11 cellular contexts compared by ENCODE assay signal in genomic region chr11:61092280-61092766, GRCh38. TPM values are rescaled to one million over a fixed set of nuclear protein-coding genes. Genes with fewer than 3 reads are reported as not detected.
DNase-seq lines count a peak whose midpoint lies in the region; ATAC-seq and TF ChIP-seq lines count a peak whose summit lies in the region.
"Had no signal": no experiment of that assay in that cellular context is flagged by ENCODE, and none has a peak within 500 bp of the region (broad histone marks: within the 10 kb centered on the region; RNA-seq: fewer than 3 reads in every experiment).

No MANE protein-coding gene starts in this region.

- H3K27me3 Mint-ChIP-seq in activated CD8-positive, alpha-beta T cell treated with anti-CD3 and anti-CD28 coated beads, Interleukin-2, amount 10 ng/mL, durations not matched to agents 7 days and 5 days (ENCODE audit: low read depth): no peaks in the 10 kb centered on the region

- no peak overlapping the region for H2AFZ ChIP-seq in neuronal stem cell (ENCODE audit: low read length)

- H3K4me2 ChIP-seq in neuronal stem cell (ENCODE audit: insufficient read depth, low read length, poor library complexity, severe bottlenecking): no peak overlapping the region
- H3K4me2 ChIP-seq: SK-N-SH had no signal

- peaks cover 0 to 4% of the 10 kb centered on the region in 2 donors for H3K9me3 ChIP-seq in neuronal stem cell (replicated peaks in 1 of 2; ENCODE audit: control insufficient read depth in 2 of 2, insufficient read depth in 1 of 2, low read depth in 1 of 2, low read length in 2 of 2)
- H3K9me3 ChIP-seq: SK-N-SH had no signal

- no peak for TF ChIP-seq CTCF in GM12865 (IDR thresholded peaks at IDR 0.05; ENCODE audit: insufficient read depth, low read depth, low read length, missing control alignments)

- CTCF ChIA-PET in activated CD8-positive, alpha-beta T cell treated with anti-CD3 and anti-CD28 coated beads, Interleukin-2, amount 10 ng/mL, durations not matched to agents 7 days and 5 days (lab: Charles Lee): interaction anchor here (0.9 to 3.8 kb wide), 7 partner anchors 9 to 120 kb away, joined by 3 to 26 read pairs (median 3); partner anchors contain the start of gene CD6

- H3K27ac ChIP-seq in neuronal stem cell (replicated peaks; ENCODE audit: low read length): no peak overlapping the region

- H3K4me3 Mint-ChIP-seq in activated CD8-positive, alpha-beta T cell treated with anti-CD3 and anti-CD28 coated beads, Interleukin-2, amount 10 ng/mL, durations not matched to agents 7 days and 5 days: peak overlapping the region; percentile 65

- peak overlapping the region; percentile 8 for H2AK5ac ChIP-seq in neuronal stem cell (ENCODE audit: low read depth, low read length)

- H3K14ac ChIP-seq in neuronal stem cell (ENCODE audit: low read length): no peak overlapping the region

- no peaks in the 10 kb centered on the region for H3K36me3 Mint-ChIP-seq in activated CD8-positive, alpha-beta T cell treated with anti-CD3 and anti-CD28 coated beads, Interleukin-2, amount 10 ng/mL, durations not matched to agents 7 days and 5 days (ENCODE audit: low read depth)

- no peak overlapping the region for H3K9ac ChIP-seq in neuronal stem cell (ENCODE audit: low read depth, low read length, poor library complexity)
- H3K9ac ChIP-seq: SK-N-SH had no signal

- no peak overlapping the region for H4K8ac ChIP-seq in neuronal stem cell (ENCODE audit: low read depth, low read length)

- no peak overlapping the region for H2BK15ac ChIP-seq in neuronal stem cell (ENCODE audit: low read length)

- H3K27me3 ChIP-seq in neuronal stem cell (ENCODE audit: control insufficient read depth in 3 of 3, insufficient read depth in 3 of 3, low read depth in 1 of 3, low read length in 3 of 3): no peaks in the 10 kb centered on the region

- H3K4me1 Mint-ChIP-seq in activated CD8-positive, alpha-beta T cell treated with anti-CD3 and anti-CD28 coated beads, Interleukin-2, amount 10 ng/mL, durations not matched to agents 7 days and 5 days (ENCODE audit: low read depth): peaks cover 55% of the 10 kb centered on the region

- no peaks in the 10 kb centered on the region for H3K79me1 ChIP-seq in neuronal stem cell (ENCODE audit: low read depth, low read length)

- peak overlapping the region; percentile 90 for H3K27ac Mint-ChIP-seq in activated CD8-positive, alpha-beta T cell treated with anti-CD3 and anti-CD28 coated beads, Interleukin-2, amount 10 ng/mL, durations not matched to agents 7 days and 5 days

- peak; percentile 69 for ATAC-seq in HG02763 (IDR thresholded peaks at IDR 0.05; ENCODE audit: unreplicated experiment)
- peak; percentile 77 for ATAC-seq in activated CD8-positive, alpha-beta T cell treated with anti-CD3 and anti-CD28 coated beads, Interleukin-2, amount 10 ng/mL, durations not matched to agents 7 days and 5 days
- no peak for ATAC-seq in HG02981 (IDR thresholded peaks at IDR 0.05; ENCODE audit: unreplicated experiment)
- no peak for ATAC-seq in HG03135 (IDR thresholded peaks at IDR 0.05; ENCODE audit: unreplicated experiment)

- H3K18ac ChIP-seq in neuronal stem cell (ENCODE audit: low read length): no peak overlapping the region

- whole genome bisulfite sequencing in neuronal stem cell (ENCODE audit: extremely low coverage in 2 of 2, insufficient read length in 2 of 2, insufficient replicate concordance in 1 of 2), 2 donors: no CpG with 5 or more reads among the region's 10 CpGs

- no peak overlapping the region for H3K23ac ChIP-seq in neuronal stem cell (ENCODE audit: low read depth, low read length, poor library complexity)

- peak; percentile 65 for DNase-seq in GM12865 (ENCODE audit: low read depth)
- peak; percentile 72 for DNase-seq in activated CD8-positive, alpha-beta T cell treated with anti-CD3 and anti-CD28 coated beads, Interleukin-2, amount 10 ng/mL, durations not matched to agents 7 days and 5 days
- DNase-seq in neuronal stem cell (ENCODE audit: low spot score): no peak
- no peak for DNase-seq in retina
- no peak for DNase-seq in activated gamma-delta T cell (lab: John Stamatoyannopoulos, UW)
- DNase-seq: DND-41, NCI-H1105, SK-N-SH had no signal

- H3K9me3 Mint-ChIP-seq in activated CD8-positive, alpha-beta T cell treated with anti-CD3 and anti-CD28 coated beads, Interleukin-2, amount 10 ng/mL, durations not matched to agents 7 days and 5 days (ENCODE audit: insufficient read depth): no peaks in the 10 kb centered on the region

- no peak overlapping the region for H2BK5ac ChIP-seq in neuronal stem cell (ENCODE audit: low read length)

- H3K4ac ChIP-seq in neuronal stem cell (ENCODE audit: low read length): no peak overlapping the region

- H3K4me1 ChIP-seq in neuronal stem cell (ENCODE audit: control insufficient read depth in 2 of 2, insufficient read depth in 1 of 2, low read depth in 1 of 2, low read length in 2 of 2): peaks cover 0 to 3% of the 10 kb centered on the region in 2 donors

- no peaks in the 10 kb centered on the region for H3K36me3 ChIP-seq in neuronal stem cell (replicated peaks in 1 of 2; ENCODE audit: control insufficient read depth in 2 of 2, insufficient read depth in 2 of 2, low read length in 2 of 2)

- H2BK120ac ChIP-seq in neuronal stem cell (ENCODE audit: low read depth, low read length): no peak overlapping the region

- H3K4me3 ChIP-seq in GM12865 (ENCODE audit: low read depth, low read length) (peak overlapping the region; percentile 57), neuronal stem cell (ENCODE audit: low read length in 2 of 2) (no peak overlapping the region)

- H2BK12ac ChIP-seq in neuronal stem cell (ENCODE audit: low read length): no peak overlapping the region

- no peak overlapping the region for H4K91ac ChIP-seq in neuronal stem cell (ENCODE audit: low read depth, low read length, poor library complexity)

- POLR2A ChIA-PET in activated CD8-positive, alpha-beta T cell treated with anti-CD3 and anti-CD28 coated beads, Interleukin-2, amount 10 ng/mL, durations not matched to agents 7 days and 5 days (lab: Charles Lee): interaction anchor here (0.9 to 4.5 kb wide), 9 partner anchors 10 to 321 kb away, joined by 3 to 29 read pairs (median 9); partner anchors contain the start of gene CD5

RNA-seq across cellular contexts. Expression of gene CD5, which starts 10.0 kb away (rescaled TPM):
- total RNA-seq in activated CD8-positive, alpha-beta T cell treated with anti-CD3 and anti-CD28 coated beads, Interleukin-2, amount 10 ng/mL, durations not matched to agents 7 days and 5 days: 100 to 1,000 TPM; 252 to 274 TPM
- polyA plus RNA-seq in neuronal stem cell (2013, experiment 1 of 2): not detected
- not detected for polyA plus RNA-seq in neuronal stem cell (2013, experiment 2 of 2)
- polyA plus RNA-seq: SK-N-SH had no signal

Comparison
In these comparisons a context has a peak if more than half of its experiments do, and no peak if none do; other contexts are left out.
1. DNase-seq: peak in GM12865 (single experiment) and activated CD8-positive, alpha-beta T cell treated with anti-CD3 and anti-CD28 coated beads, Interleukin-2, amount 10 ng/mL, durations not matched to agents 7 days and 5 days (single experiment); none in neuronal stem cell (single experiment), retina (single experiment) and activated gamma-delta T cell (single experiment).
2. ATAC-seq: peak in HG02763 (single experiment) and activated CD8-positive, alpha-beta T cell treated with anti-CD3 and anti-CD28 coated beads, Interleukin-2, amount 10 ng/mL, durations not matched to agents 7 days and 5 days (single experiment); none in HG02981 (single experiment) and HG03135 (single experiment).